Comparison of ENCODE assay signal across 10 cellular contexts in genomic region chr19:55652311-55653078, GRCh38. TPM values are rescaled to one million over a fixed set of nuclear protein-coding genes. Genes with fewer than 3 reads are reported as not detected.
DNase-seq lines count a peak whose midpoint lies in the region; ATAC-seq and TF ChIP-seq lines count a peak whose summit lies in the region.
"Had no signal": no experiment of that assay in that cellular context is flagged by ENCODE, and none has a peak within 500 bp of the region (broad histone marks: within the 10 kb centered on the region; RNA-seq: fewer than 3 reads in every experiment).

No MANE protein-coding gene starts in this region.

- H3K36me3 Mint-ChIP-seq in endothelial cell (ENCODE audit: low read depth, unreplicated experiment), result peaks cover 14% of the 10 kb centered on the region
- H3K36me3 Mint-ChIP-seq in neural crest cell (ENCODE audit: low read depth), result peaks cover 2% of the 10 kb centered on the region

- peaks cover 34% of the 10 kb centered on the region for H3K4me1 Mint-ChIP-seq in endothelial cell (ENCODE audit: unreplicated experiment)
- peaks cover 28% of the 10 kb centered on the region for H3K4me1 Mint-ChIP-seq in neural crest cell

- H3K27ac ChIP-seq in C4-2B (peak overlapping the region; percentile 100; the same call in 1 of the 2 replicates), Karpas-422 (ENCODE audit: low read length) (no peak overlapping the region)

- DNase-seq in Karpas-422 (no peak), endothelial cell (ENCODE audit: low spot score) (peak; percentile 36), neural crest cell (ENCODE audit: low read depth, low spot score) (no peak), midbrain (lab: John Stamatoyannopoulos, UW) (no peak)
- no peak for DNase-seq in central memory CD4-positive, alpha-beta T cell
- DNase-seq: activated effector memory CD4-positive, alpha-beta T cell treated with anti-CD3 and anti-CD28 coated beads, Interleukin-2, amount 50 U/mL, for 16 hours; NCI-H187 had no signal

- no peaks in the 10 kb centered on the region for H3K9me2 ChIP-seq in Karpas-422 (replicated peaks; ENCODE audit: insufficient read depth, low read length)

- H3K27me3 Mint-ChIP-seq in endothelial cell (ENCODE audit: unreplicated experiment) (peaks cover 36% of the 10 kb centered on the region), neural crest cell (ENCODE audit: low read depth) (peaks cover 9% of the 10 kb centered on the region)

- H3K79me2 ChIP-seq in Karpas-422 (ENCODE audit: low read length), result peaks cover 40% of the 10 kb centered on the region

- ATAC-seq in HG02759 (IDR thresholded peaks at IDR 0.05; ENCODE audit: unreplicated experiment) (no peak), HG03095 (IDR thresholded peaks at IDR 0.05; ENCODE audit: unreplicated experiment) (no peak)

- peaks cover 20% of the 10 kb centered on the region for H3K36me3 ChIP-seq in Karpas-422 (ENCODE audit: insufficient read depth, low read length)

- peaks cover 18% of the 10 kb centered on the region for H4K20me1 ChIP-seq in Karpas-422 (ENCODE audit: insufficient read depth, low read depth, low read length)

- H3K9me3 ChIP-seq in Karpas-422 (ENCODE audit: low read length), result no peaks in the 10 kb centered on the region

- H3K4me3 ChIP-seq in Karpas-422 (ENCODE audit: low read length), result no peak overlapping the region

- no peak overlapping the region for H2AFZ ChIP-seq in Karpas-422 (ENCODE audit: low read length)

- peak overlapping the region; percentile 77 for H3K27ac Mint-ChIP-seq in endothelial cell (ENCODE audit: unreplicated experiment)
- H3K27ac Mint-ChIP-seq in neural crest cell (ENCODE audit: unreplicated experiment), result peak overlapping the region; percentile 43

- H3K4me3 Mint-ChIP-seq in endothelial cell (ENCODE audit: unreplicated experiment) (peak overlapping the region; percentile 81), neural crest cell (peak overlapping the region; percentile 56)

- H3K27me3 ChIP-seq in Karpas-422 (ENCODE audit: low read length), result no peaks in the 10 kb centered on the region

- no peak overlapping the region for H3K9ac ChIP-seq in Karpas-422 (ENCODE audit: low read length)

- peaks cover 32% of the 10 kb centered on the region for H3K4me1 ChIP-seq in Karpas-422 (ENCODE audit: low read length)

- peak overlapping the region; percentile 89 for H3K4me2 ChIP-seq in Karpas-422 (ENCODE audit: low read depth, low read length, poor library complexity, severe bottlenecking)

- no peaks in the 10 kb centered on the region for H3K9me3 Mint-ChIP-seq in endothelial cell (ENCODE audit: unreplicated experiment)
- H3K9me3 Mint-ChIP-seq in neural crest cell, result no peaks in the 10 kb centered on the region

- TF ChIP-seq CTCF in C4-2B (conservative IDR thresholded peaks at IDR 0.05), result no peak
- TF ChIP-seq CTCF in endothelial cell (IDR thresholded peaks at IDR 0.05; ENCODE audit: unreplicated experiment), result no peak
- no peak for TF ChIP-seq CTCF in neural crest cell (conservative IDR thresholded peaks at IDR 0.05)

RNA-seq across cellular contexts. Expression of gene U2AF2, which starts 2.3 kb away (rescaled TPM):
- 107 and 272 TPM in 2 replicates for total RNA-seq in Karpas-422 (2014; rRNA removed; shearing (Covaris generic); ENCODE audit: low replicate concordance)
- total RNA-seq in endothelial cell (ENCODE audit: unreplicated experiment) (219 TPM), neural crest cell (342 and 365 TPM in 2 replicates)

RNA-seq across cellular contexts. Expression of gene CCDC106, which starts 4.5 kb away (rescaled TPM):
- 26.2 and 54.8 TPM in 2 replicates for total RNA-seq in Karpas-422 (2014; rRNA removed; shearing (Covaris generic); ENCODE audit: low replicate concordance)
- 20.1 TPM for total RNA-seq in endothelial cell (ENCODE audit: unreplicated experiment)
- 18.7 and 18.9 TPM in 2 replicates for total RNA-seq in neural crest cell

RNA-seq across cellular contexts. Expression of gene ZNF581, which starts 9.0 kb away (rescaled TPM):
- 119 and 128 TPM in 2 replicates for total RNA-seq in Karpas-422 (2014; rRNA removed; shearing (Covaris generic); ENCODE audit: low replicate concordance)
- total RNA-seq in endothelial cell (ENCODE audit: unreplicated experiment), result 47.2 TPM
- total RNA-seq in neural crest cell, result 40.8 and 41.9 TPM in 2 replicates

RNA-seq across cellular contexts. Expression of gene ZNF580, which starts 11.7 kb away (rescaled TPM):
- total RNA-seq in Karpas-422 (2014; rRNA removed; shearing (Covaris generic); ENCODE audit: low replicate concordance), result 44.3 and 47.5 TPM in 2 replicates
- total RNA-seq in endothelial cell (ENCODE audit: unreplicated experiment) (34.0 TPM), neural crest cell (39.1 and 41.8 TPM in 2 replicates)

RNA-seq across cellular contexts. Expression of gene EPN1, which starts 22.5 kb away (rescaled TPM):
- 21.2 and 52.5 TPM in 2 replicates for total RNA-seq in Karpas-422 (2014; rRNA removed; shearing (Covaris generic); ENCODE audit: low replicate concordance)
- 250 TPM for total RNA-seq in endothelial cell (ENCODE audit: unreplicated experiment)
- 129 and 130 TPM in 2 replicates for total RNA-seq in neural crest cell
